In the genomic region with DNA sequence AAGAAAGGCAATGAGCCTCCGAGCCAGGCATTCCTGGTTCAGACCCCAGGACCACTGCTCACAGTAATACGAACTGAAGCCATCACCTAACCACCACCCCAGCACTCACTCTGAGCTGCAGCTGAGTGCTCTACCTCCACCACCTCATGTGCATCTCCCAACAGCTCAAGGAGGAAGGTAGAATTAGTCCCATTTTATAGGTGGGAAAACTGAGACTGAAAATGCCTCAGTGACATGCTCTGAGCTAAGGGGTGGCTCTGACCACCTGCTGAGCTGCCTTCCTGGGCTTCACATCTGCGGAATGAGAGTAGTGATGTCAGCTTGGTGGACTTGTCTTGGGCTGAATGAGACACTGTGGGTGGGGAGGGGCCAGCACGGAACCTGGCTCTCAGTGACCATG, we compare ENCODE assay signal across 26 cellular contexts.
"Had no signal": no experiment of that assay in that cellular context is flagged by ENCODE, and none has a peak within 500 bp of the region (broad histone marks: within the 10 kb centered on the region; RNA-seq: fewer than 3 reads in every experiment).

No MANE protein-coding gene starts in this region.

- H3K9me3 Mint-ChIP-seq: activated CD4-positive, alpha-beta memory T cell treated with anti-CD3 and anti-CD28 coated beads, Interleukin-2, amount 10 ng/mL, durations not matched to agents 7 days and 5 days; activated CD4-positive, alpha-beta T cell treated with anti-CD3 and anti-CD28 coated beads, Interleukin-2, amount 10 ng/mL, durations not matched to agents 7 days and 5 days; activated T-cell treated with anti-CD3 and anti-CD28 coated beads, Interleukin-2, amount 50 U/mL, for 4 hours; activated T-helper 17 cell treated with anti-CD3 and anti-CD28 coated beads, Interleukin-2, amount 50 U/mL, for 72 hours; central memory CD8-positive, alpha-beta T cell; effector memory CD8-positive, alpha-beta T cell had no signal

- DNase-seq: activated CD4-positive, alpha-beta memory T cell treated with anti-CD3 and anti-CD28 coated beads, Interleukin-2, amount 10 ng/mL, durations not matched to agents 7 days and 5 days; activated CD4-positive, alpha-beta T cell treated with anti-CD3 and anti-CD28 coated beads for 1 hour; activated CD4-positive, alpha-beta T cell treated with anti-CD3 and anti-CD28 coated beads for 4 hours; activated CD4-positive, alpha-beta T cell treated with anti-CD3 and anti-CD28 coated beads, Interleukin-2, amount 10 ng/mL, durations not matched to agents 7 days and 5 days; activated CD4-positive, alpha-beta T cell treated with anti-CD3 and anti-CD28 coated beads, Interleukin-2, amount 50 U/mL, for 4 hours; activated CD8-positive, alpha-beta memory T cell treated with anti-CD3 and anti-CD28 coated beads, Interleukin-2, amount 50 U/mL, for 48 hours; activated effector memory CD4-positive, alpha-beta T cell treated with Interleukin-2 at 50 U/mL for 16 hours; activated gamma-delta T cell treated with Interleukin-2 at 50 U/mL for 16 hours; activated naive CD4-positive, alpha-beta T cell treated with anti-CD3 and anti-CD28 coated beads, Interleukin-2, amount 50 U/mL, for 16 hours; activated naive CD4-positive, alpha-beta T cell treated with Interleukin-2 at 50 U/mL for 16 hours; activated T-cell treated with anti-CD3 and anti-CD28 coated beads for 4 hours; activated T-cell treated with anti-CD3 and anti-CD28 coated beads, Interleukin-2, amount 50 U/mL, for 4 hours; amniotic stem cell; anterior cingulate cortex; brain microvascular endothelial cell; cortex of kidney; dermis blood vessel endothelial cell; effector CD4-positive, alpha-beta T cell; effector memory CD8-positive, alpha-beta T cell; esophagus squamous epithelium; foreskin melanocyte; T-helper 2 cell had no signal

- H3K27ac ChIP-seq: brain microvascular endothelial cell, esophagus squamous epithelium, gastroesophageal sphincter had no signal

- H3K4me1 ChIP-seq: esophagus squamous epithelium, gastroesophageal sphincter had no signal

- H3K4me1 Mint-ChIP-seq: activated CD4-positive, alpha-beta memory T cell treated with anti-CD3 and anti-CD28 coated beads, Interleukin-2, amount 10 ng/mL, durations not matched to agents 7 days and 5 days; activated CD4-positive, alpha-beta T cell treated with anti-CD3 and anti-CD28 coated beads, Interleukin-2, amount 10 ng/mL, durations not matched to agents 7 days and 5 days; activated T-helper 17 cell treated with anti-CD3 and anti-CD28 coated beads, Interleukin-2, amount 50 U/mL, for 72 hours; central memory CD8-positive, alpha-beta T cell had no signal

- H3K4me3 ChIP-seq: esophagus squamous epithelium, gastroesophageal sphincter had no signal

- H3K36me3 ChIP-seq: brain microvascular endothelial cell, esophagus squamous epithelium, gastroesophageal sphincter had no signal

- ATAC-seq: activated T-cell treated with anti-CD3 and anti-CD28 coated beads, Interleukin-2, amount 50 U/mL, for 4 hours; activated T-helper 17 cell treated with anti-CD3 and anti-CD28 coated beads, Interleukin-2, amount 50 U/mL, for 72 hours; effector memory CD8-positive, alpha-beta T cell; gastroesophageal sphincter had no signal

- H3K4me3 Mint-ChIP-seq: activated CD4-positive, alpha-beta memory T cell treated with anti-CD3 and anti-CD28 coated beads, Interleukin-2, amount 10 ng/mL, durations not matched to agents 7 days and 5 days; activated CD4-positive, alpha-beta T cell treated with anti-CD3 and anti-CD28 coated beads, Interleukin-2, amount 10 ng/mL, durations not matched to agents 7 days and 5 days; activated naive CD8-positive, alpha-beta T cell; activated T-cell treated with anti-CD3 and anti-CD28 coated beads, Interleukin-2, amount 50 U/mL, for 4 hours; activated T-helper 17 cell treated with anti-CD3 and anti-CD28 coated beads, Interleukin-2, amount 50 U/mL, for 72 hours; central memory CD8-positive, alpha-beta T cell; effector memory CD8-positive, alpha-beta T cell had no signal

- H3K36me3 Mint-ChIP-seq: activated naive CD8-positive, alpha-beta T cell had no signal

- H3K27ac Mint-ChIP-seq: activated CD4-positive, alpha-beta memory T cell treated with anti-CD3 and anti-CD28 coated beads, Interleukin-2, amount 10 ng/mL, durations not matched to agents 7 days and 5 days; activated CD4-positive, alpha-beta T cell treated with anti-CD3 and anti-CD28 coated beads, Interleukin-2, amount 10 ng/mL, durations not matched to agents 7 days and 5 days; activated naive CD8-positive, alpha-beta T cell; activated T-helper 17 cell treated with anti-CD3 and anti-CD28 coated beads, Interleukin-2, amount 50 U/mL, for 72 hours; effector memory CD8-positive, alpha-beta T cell had no signal

- H3K9me3 ChIP-seq: esophagus squamous epithelium had no signal
